30 cellular contexts compared by ENCODE assay signal in the genomic region with DNA sequence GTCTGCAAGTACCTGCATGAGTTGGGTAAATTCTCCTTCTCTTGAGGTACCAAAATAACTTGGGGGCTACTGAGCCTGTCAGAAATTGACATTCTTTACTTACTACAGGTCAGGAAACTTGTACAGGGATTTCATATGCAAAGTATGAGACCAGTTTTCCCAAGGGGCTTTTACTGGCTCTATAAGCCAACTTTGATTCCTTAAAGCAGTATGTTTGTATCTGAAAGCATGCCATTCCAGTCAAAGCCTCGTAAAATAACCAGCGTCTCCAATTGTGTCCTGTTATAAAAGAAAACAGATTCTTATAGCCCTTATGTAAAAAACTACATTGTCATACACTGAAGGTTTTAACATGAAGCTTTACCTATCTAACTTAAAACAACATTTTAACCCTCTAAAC.
"Had no signal": no experiment of that assay in that cellular context is flagged by ENCODE, and none has a peak within 500 bp of the region (broad histone marks: within the 10 kb centered on the region; RNA-seq: fewer than 3 reads in every experiment).

No MANE protein-coding gene starts in this region.

- H3K27ac ChIP-seq: adrenal gland, breast epithelium, cardiac muscle cell, colonic mucosa, epithelial cell of prostate, esophagus squamous epithelium, foreskin keratinocyte, gastroesophageal sphincter, heart right ventricle, hepatocyte, WERI-Rb-1 had no signal

- H3K36me3 ChIP-seq: adrenal gland, breast epithelium, cardiac muscle cell, colonic mucosa, esophagus squamous epithelium, gastroesophageal sphincter, heart right ventricle, WERI-Rb-1 had no signal

- H3K79me2 ChIP-seq: hepatocyte had no signal

- H3K9me3 ChIP-seq: adrenal gland, colonic mucosa, esophagus squamous epithelium had no signal

- H3K4me1 ChIP-seq: colonic mucosa, foreskin keratinocyte, heart right ventricle had no signal

- H3K27me3 ChIP-seq: breast epithelium, cardiac muscle cell, colonic mucosa, esophagus squamous epithelium, gastroesophageal sphincter, hepatocyte had no signal

- H3K4me2 ChIP-seq: hepatocyte had no signal

- DNase-seq: activated B cell treated with CpG ODN at 0.5 μM for 24 hours; activated CD4-positive, alpha-beta memory T cell treated with anti-CD3 and anti-CD28 coated beads for 36 hours; activated CD4-positive, alpha-beta T cell treated with anti-CD3 and anti-CD28 coated beads for 48 hours; activated CD8-positive, alpha-beta memory T cell treated with anti-CD3 and anti-CD28 coated beads, Interleukin-2, amount 10 ng/mL, durations not matched to agents 7 days and 5 days; activated CD8-positive, alpha-beta memory T cell treated with anti-CD3 and anti-CD28 coated beads, Interleukin-2, amount 50 U/mL, for 4 hours; activated CD8-positive, alpha-beta T cell treated with anti-CD3 and anti-CD28 coated beads, Interleukin-2, amount 10 ng/mL, durations not matched to agents 7 days and 5 days; activated effector memory CD4-positive, alpha-beta T cell treated with anti-CD3 and anti-CD28 coated beads, Interleukin-2, amount 50 U/mL, for 16 hours; activated naive CD4-positive, alpha-beta T cell treated with anti-CD3 and anti-CD28 coated beads for 36 hours; activated naive CD8-positive, alpha-beta T cell treated with anti-CD3 and anti-CD28 coated beads for 36 hours; activated naive CD8-positive, alpha-beta T cell treated with anti-CD3 and anti-CD28 coated beads, Interleukin-2, amount 50 U/mL, for 24 hours; activated T-cell treated with anti-CD3 and anti-CD28 coated beads, Interleukin-2, amount 50 U/mL, for 1 hour; activated T-cell treated with anti-CD3 and anti-CD28 coated beads, Interleukin-2, amount 50 U/mL, for 48 hours; adrenal gland; amygdala; aorta; central memory CD4-positive, alpha-beta T cell; cerebellar nuclear complex; colonic mucosa; effector CD8-positive, alpha-beta T cell; esophagus squamous epithelium; foreskin keratinocyte; heart right ventricle; T-helper 17 cell; T1000; WERI-Rb-1 had no signal

- H2AFZ ChIP-seq: hepatocyte had no signal

- H3K4me3 ChIP-seq: adrenal gland, breast epithelium, cardiac muscle cell, colonic mucosa, esophagus squamous epithelium, gastroesophageal sphincter, heart right ventricle, hepatocyte had no signal
